In the genomic region with DNA sequence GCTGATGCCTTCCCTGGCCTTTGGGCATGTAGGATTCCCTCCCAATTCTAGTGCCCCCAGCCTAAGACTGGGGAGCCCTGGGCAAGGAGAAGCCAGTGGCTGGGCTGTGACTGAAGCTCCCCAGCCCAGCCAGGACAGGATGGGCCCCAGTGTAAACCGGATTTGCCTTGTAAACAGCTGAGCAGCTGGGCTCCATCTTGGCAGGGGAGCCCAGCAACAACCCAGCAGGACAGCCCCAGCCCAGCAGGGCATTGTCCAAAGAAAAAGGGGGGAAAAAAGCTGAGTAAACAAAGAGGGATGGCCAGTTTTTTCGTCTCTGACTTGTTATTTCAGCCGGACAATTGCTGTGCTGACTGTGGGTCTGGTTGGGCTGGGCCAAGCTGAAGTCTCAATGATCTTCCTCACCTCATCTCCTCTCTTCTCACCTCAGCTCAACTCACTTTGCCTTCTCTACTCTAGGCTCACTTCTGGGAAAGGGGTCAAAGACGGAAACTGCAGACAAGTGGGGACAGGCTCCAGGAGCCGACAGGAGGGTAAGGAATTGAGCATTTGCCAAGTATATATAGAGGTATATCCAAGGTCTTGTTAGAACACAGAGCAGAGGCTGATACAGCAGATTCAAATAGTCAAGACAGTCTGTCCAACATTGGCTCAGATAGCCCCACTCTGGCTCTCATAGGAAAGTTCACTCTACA, we compare ENCODE assay signal across 15 cellular contexts.
A peak's percentile ranks its signal among the peaks of the same experiment; 100 is the strongest.
DNase-seq lines count a peak whose midpoint lies in the region; ATAC-seq and TF ChIP-seq lines count a peak whose summit lies in the region.
"Had no signal": no experiment of that assay in that cellular context is flagged by ENCODE, and none has a peak within 500 bp of the region (broad histone marks: within the 10 kb centered on the region; RNA-seq: fewer than 3 reads in every experiment).

No MANE protein-coding gene starts in this region.

- no peak overlapping the region for H3K27ac ChIP-seq in endodermal cell (ENCODE audit: low read depth, low read length)
- H3K27ac ChIP-seq: esophagus muscularis mucosa, uterus had no signal

- peak overlapping the region; percentile 26 for H3K27ac Mint-ChIP-seq in endodermal cell
- H3K27ac Mint-ChIP-seq: activated B cell treated with CpG ODN at 0.5 μM for 24 hours; activated naive CD4-positive, alpha-beta T cell treated with anti-CD3 and anti-CD28 coated beads for 36 hours had no signal

- ATAC-seq in mucosa of descending colon: peak; percentile 60
- ATAC-seq in HG02970 (IDR thresholded peaks at IDR 0.05; ENCODE audit: low FRiP score, unreplicated experiment): no peak
- ATAC-seq in HG03095 (IDR thresholded peaks at IDR 0.05; ENCODE audit: unreplicated experiment): no peak

- intact Hi-C loops in mucosa of descending colon (cut with DNase I, micrococcal nuclease): no loop called here

- peaks cover 11% of the 10 kb centered on the region for H3K27me3 Mint-ChIP-seq in endodermal cell (ENCODE audit: insufficient read depth)

- H3K4me1 Mint-ChIP-seq in endodermal cell: peaks cover 18% of the 10 kb centered on the region
- H3K4me1 Mint-ChIP-seq: activated B cell treated with CpG ODN at 0.5 μM for 24 hours had no signal

- H3K27me3 ChIP-seq in endodermal cell (ENCODE audit: control insufficient read depth, insufficient read depth, low read length, poor library complexity, severe bottlenecking): no peaks in the 10 kb centered on the region
- H3K27me3 ChIP-seq: uterus had no signal

- H3K9me3 ChIP-seq in endodermal cell (ENCODE audit: control insufficient read depth, low read length) (no peaks in the 10 kb centered on the region), mucosa of descending colon (no peaks in the 10 kb centered on the region)
- H3K9me3 ChIP-seq: esophagus muscularis mucosa, uterus had no signal

- H3K4me3 Mint-ChIP-seq in endodermal cell: no peak overlapping the region
- H3K4me3 Mint-ChIP-seq: activated B cell treated with CpG ODN at 0.5 μM for 24 hours; activated naive CD4-positive, alpha-beta T cell treated with anti-CD3 and anti-CD28 coated beads for 36 hours had no signal

- no peak for TF ChIP-seq CTCF in endodermal cell (conservative IDR thresholded peaks at IDR 0.05)
- no peak for TF ChIP-seq CTCF in mucosa of descending colon (IDR thresholded peaks at IDR 0.05)

- H3K36me3 ChIP-seq in endodermal cell (ENCODE audit: control insufficient read depth, insufficient read depth, low read length): no peaks in the 10 kb centered on the region
- H3K36me3 ChIP-seq in mucosa of descending colon (ENCODE audit: low read depth): no peaks in the 10 kb centered on the region
- H3K36me3 ChIP-seq: esophagus muscularis mucosa, uterus had no signal

- peaks cover 8% of the 10 kb centered on the region for H3K4me1 ChIP-seq in endodermal cell (ENCODE audit: control insufficient read depth, insufficient read depth, low read length)
- H3K4me1 ChIP-seq in mucosa of descending colon (ENCODE audit: low read depth): no peaks in the 10 kb centered on the region
- H3K4me1 ChIP-seq: esophagus muscularis mucosa, uterus had no signal

- no peaks in the 10 kb centered on the region for H3K9me3 Mint-ChIP-seq in endodermal cell
- H3K9me3 Mint-ChIP-seq: activated B cell treated with CpG ODN at 0.5 μM for 24 hours; activated naive CD4-positive, alpha-beta T cell treated with anti-CD3 and anti-CD28 coated beads for 36 hours had no signal

- no peaks in the 10 kb centered on the region for H3K36me3 Mint-ChIP-seq in endodermal cell (ENCODE audit: low read depth)

- peak; percentile 64 for DNase-seq in DMS53 (lab: John Stamatoyannopoulos, UW)
- peak; percentile 92 for DNase-seq in NCI-H69 (lab: John Stamatoyannopoulos, UW)
- no peak for DNase-seq in endodermal cell
- no peak for DNase-seq in mucosa of descending colon
- no peak for DNase-seq in NCI-H524 treated with DMSO at 0.1 percent for 48 hours (lab: John Stamatoyannopoulos, UW)
- no peak for DNase-seq in stimulated activated naive CD4-positive, alpha-beta T cell (lab: John Stamatoyannopoulos, UW)
- DNase-seq: activated B cell treated with CpG ODN at 0.5 μM for 24 hours; activated naive CD4-positive, alpha-beta T cell treated with anti-CD3 and anti-CD28 coated beads for 36 hours; central memory CD4-positive, alpha-beta T cell; DMS153; Karpas-422; uterus had no signal

- WGBS in endodermal cell (ENCODE audit: insufficient coverage in 1 of 2, insufficient read length in 1 of 2), 2 experiments: 50 to 92% methylated on average over 2 to 5 of the region's 5 CpGs

- H3K4me3 ChIP-seq in endodermal cell (ENCODE audit: low read length): no peak overlapping the region
- H3K4me3 ChIP-seq in mucosa of descending colon: no peak overlapping the region
- H3K4me3 ChIP-seq: esophagus muscularis mucosa, uterus had no signal

- no peak overlapping the region for H3K9ac ChIP-seq in endodermal cell (ENCODE audit: extremely low read depth, low read length, poor library complexity, severe bottlenecking)

Comparison
In these comparisons a context has a peak if more than half of its experiments do, and no peak if none do; other contexts are left out.
1. DNase-seq: peak in DMS53 (single experiment) and NCI-H69 (single experiment); none in endodermal cell (single experiment), mucosa of descending colon (0 of 3), NCI-H524 treated with DMSO at 0.1 percent for 48 hours (single experiment) and stimulated activated naive CD4-positive, alpha-beta T cell (0 of 6).